In the genomic region with DNA sequence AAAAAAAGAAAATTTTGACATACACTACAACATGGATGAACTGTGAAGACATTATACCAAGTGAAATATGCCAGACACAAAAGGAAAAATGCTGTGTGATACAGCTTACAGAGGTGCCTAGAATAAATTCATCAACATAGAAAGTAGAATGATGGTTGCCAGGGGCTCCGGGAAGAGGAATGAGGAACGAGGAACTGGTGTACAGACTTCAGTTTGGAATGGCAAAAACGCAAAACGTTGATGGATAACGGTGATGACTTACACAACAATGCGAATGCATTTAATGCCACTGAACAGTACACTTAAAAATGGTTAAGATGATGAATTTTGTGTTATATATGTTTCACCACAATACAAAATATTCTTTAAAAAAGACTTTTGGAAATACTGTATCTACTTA, we compare ENCODE assay signal across 29 cellular contexts.
"Had no signal": no experiment of that assay in that cellular context is flagged by ENCODE, and none has a peak within 500 bp of the region (broad histone marks: within the 10 kb centered on the region; RNA-seq: fewer than 3 reads in every experiment).

No MANE protein-coding gene starts in this region.

- FAIRE-seq: small intestine, urothelium cell line had no signal

- H3K9me3 ChIP-seq: ovary, psoas muscle, right lobe of liver, sigmoid colon, stomach, thoracic aorta, thyroid gland, transverse colon, upper lobe of left lung, vagina had no signal

- DNase-seq: naive B cell; naive thymus-derived CD8-positive, alpha-beta T cell; occipital lobe; ovary; posterior cingulate gyrus; psoas muscle; right cardiac atrium; right lobe of liver; sigmoid colon; small intestine; stimulated activated CD4-positive, alpha-beta T cell treated with anti-CD3 and anti-CD28 coated beads, Interleukin-15, amount 100 ng/mL, for 24 hours; stimulated activated CD4-positive, alpha-beta T cell treated with anti-CD3 and anti-CD28 coated beads, Interleukin-2, amount 100 ng/mL, for 24 hours; stimulated activated CD4-positive, alpha-beta T cell treated with anti-CD3 and anti-CD28 coated beads, Interleukin-2, amount 100 ng/mL, for 48 hours; stimulated activated CD4-positive, alpha-beta T cell treated with anti-CD3 and anti-CD28 coated beads, Interleukin-4, amount 100 ng/mL, for 24 hours; stimulated activated naive B cell treated with anti-CD40 and anti-IgM and Interleukin-4, amounts not matched to agents 10 μg/mL and 1 μg/mL and 100 μg/mL, for 72 hours; stimulated activated naive CD4-positive, alpha-beta T cell treated with Interleukin-2 at 50 U/mL for 16 hours; stomach; thyroid gland; transverse colon; upper lobe of left lung had no signal

- H3K4me1 Mint-ChIP-seq: stimulated activated effector memory CD8-positive, alpha-beta T cell treated with anti-CD3 and anti-CD28 coated beads, Interleukin-12 subunit alpha, Interleukin-12 subunit beta, amount 100 ng/mL, for 72 hours had no signal

- H3K9me3 Mint-ChIP-seq: naive B cell; naive thymus-derived CD8-positive, alpha-beta T cell; natural killer cell treated with Interleukin-12 subunit alpha and Interleukin-12 subunit beta and Interleukin-15 and Interleukin-18, amount 100 ng/mL, for 72 hours; neural progenitor cell; stimulated activated effector memory CD8-positive, alpha-beta T cell treated with anti-CD3 and anti-CD28 coated beads, Interleukin-12 subunit alpha, Interleukin-12 subunit beta, amount 100 ng/mL, for 72 hours; stimulated activated naive B cell treated with anti-CD40 and anti-IgM and Interleukin-4, amounts not matched to agents 10 μg/mL and 1 μg/mL and 100 μg/mL, for 72 hours; stimulated activated naive CD8-positive, alpha-beta T cell treated with anti-CD3 and anti-CD28 coated beads, Interleukin-15, Interleukin-2, amounts not matched to agents 100 ng/mL and 50 ng/mL, for 24 hours had no signal

- H2AFZ ChIP-seq: neural progenitor cell, parathyroid adenoma had no signal

- H3K4me1 ChIP-seq: psoas muscle, right lobe of liver, sigmoid colon, stomach, transverse colon had no signal

- H3K36me3 ChIP-seq: ovary had no signal

- H3K27ac Mint-ChIP-seq: naive B cell; naive thymus-derived CD8-positive, alpha-beta T cell; natural killer cell treated with Interleukin-12 subunit alpha and Interleukin-12 subunit beta and Interleukin-15 and Interleukin-18, amount 100 ng/mL, for 72 hours; neural progenitor cell; progenitor cell of endocrine pancreas; stimulated activated effector memory CD8-positive, alpha-beta T cell treated with anti-CD3 and anti-CD28 coated beads, Interleukin-12 subunit alpha, Interleukin-12 subunit beta, amount 100 ng/mL, for 72 hours; stimulated activated naive B cell treated with anti-CD40 and anti-IgM and Interleukin-4, amounts not matched to agents 10 μg/mL and 1 μg/mL and 100 μg/mL, for 72 hours; stimulated activated naive CD8-positive, alpha-beta T cell treated with anti-CD3 and anti-CD28 coated beads, Interleukin-15, Interleukin-2, amounts not matched to agents 100 ng/mL and 50 ng/mL, for 24 hours had no signal

- H3K27ac ChIP-seq: neural progenitor cell, ovary, parathyroid adenoma, psoas muscle, right lobe of liver, sigmoid colon, stomach, thoracic aorta, thyroid gland, transverse colon, upper lobe of left lung, vagina had no signal

- H3K9ac ChIP-seq: neural progenitor cell, parathyroid adenoma had no signal

- H3K79me2 ChIP-seq: parathyroid adenoma had no signal

- H3K4me3 Mint-ChIP-seq: naive B cell; naive thymus-derived CD8-positive, alpha-beta T cell; natural killer cell treated with Interleukin-12 subunit alpha and Interleukin-12 subunit beta and Interleukin-15 and Interleukin-18, amount 100 ng/mL, for 72 hours; neural progenitor cell; stimulated activated effector memory CD8-positive, alpha-beta T cell treated with anti-CD3 and anti-CD28 coated beads, Interleukin-12 subunit alpha, Interleukin-12 subunit beta, amount 100 ng/mL, for 72 hours; stimulated activated naive B cell treated with anti-CD40 and anti-IgM and Interleukin-4, amounts not matched to agents 10 μg/mL and 1 μg/mL and 100 μg/mL, for 72 hours; stimulated activated naive CD8-positive, alpha-beta T cell treated with anti-CD3 and anti-CD28 coated beads, Interleukin-15, Interleukin-2, amounts not matched to agents 100 ng/mL and 50 ng/mL, for 24 hours had no signal

- H3K4me3 ChIP-seq: neural progenitor cell, ovary, psoas muscle, right lobe of liver, sigmoid colon, stomach, thoracic aorta, thyroid gland, transverse colon, upper lobe of left lung, vagina had no signal

- H3K27me3 ChIP-seq: neural progenitor cell, ovary, right lobe of liver, sigmoid colon, stomach, thyroid gland, transverse colon, upper lobe of left lung, vagina had no signal

- H3K4me2 ChIP-seq: neural progenitor cell had no signal

- H3K27me3 Mint-ChIP-seq: naive B cell; naive thymus-derived CD8-positive, alpha-beta T cell; natural killer cell treated with Interleukin-12 subunit alpha and Interleukin-12 subunit beta and Interleukin-15 and Interleukin-18, amount 100 ng/mL, for 72 hours; progenitor cell of endocrine pancreas; stimulated activated naive B cell treated with anti-CD40 and anti-IgM and Interleukin-4, amounts not matched to agents 10 μg/mL and 1 μg/mL and 100 μg/mL, for 72 hours; stimulated activated naive CD8-positive, alpha-beta T cell treated with anti-CD3 and anti-CD28 coated beads, Interleukin-15, Interleukin-2, amounts not matched to agents 100 ng/mL and 50 ng/mL, for 24 hours had no signal
